ENCODE assay signal across 15 cellular contexts in the genomic region with DNA sequence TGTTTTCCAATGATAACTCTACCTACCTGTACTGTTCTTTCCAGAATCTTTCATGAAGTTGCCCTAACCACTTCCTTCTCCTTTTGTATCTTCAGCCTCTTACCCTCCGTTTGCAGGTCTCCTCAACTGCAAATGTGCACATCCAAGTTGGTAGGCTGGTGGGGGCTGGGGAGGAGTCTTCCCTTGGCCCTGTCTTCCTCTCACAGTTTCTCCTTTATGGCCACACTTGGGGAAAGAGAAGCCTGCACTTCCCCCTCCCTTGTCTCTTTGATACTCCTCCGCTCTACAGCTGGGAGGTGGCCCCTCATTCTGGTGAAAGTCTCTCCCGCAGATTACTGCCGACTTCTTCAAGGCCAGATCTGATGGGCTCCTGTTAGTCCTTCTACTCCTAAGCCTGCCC.
"Had no signal": no experiment of that assay in that cellular context is flagged by ENCODE, and none has a peak within 500 bp of the region (broad histone marks: within the 10 kb centered on the region; RNA-seq: fewer than 3 reads in every experiment).

No MANE protein-coding gene starts in this region.

- ATAC-seq: gastrocnemius medialis; mucosa of descending colon; naive thymus-derived CD8-positive, alpha-beta T cell; stimulated activated memory B cell treated with anti-CD40 and anti-IgM and Interleukin-4, amounts not matched to agents 10 μg/mL and 1 μg/mL and 100 μg/mL, for 72 hours had no signal

- DNase-seq: activated CD4-positive, alpha-beta T cell treated with anti-CD3 and anti-CD28 coated beads for 4 hours; activated naive CD4-positive, alpha-beta T cell treated with anti-CD3 and anti-CD28 coated beads, Interleukin-2, amount 50 U/mL, for 16 hours; activated T-cell treated with anti-CD3 and anti-CD28 coated beads for 4 hours; adrenal gland; central memory CD4-positive, alpha-beta T cell; effector CD4-positive, alpha-beta T cell; gastrocnemius medialis; heart right ventricle; mammary epithelial cell; mucosa of descending colon; naive thymus-derived CD8-positive, alpha-beta T cell; tibial artery had no signal

- H3K27ac ChIP-seq: adrenal gland, coronary artery, gastrocnemius medialis, right atrium auricular region, tibial artery had no signal
